8 cellular contexts compared by ENCODE assay signal in genomic region chr17:45372325-45372869, GRCh38. TPM values are rescaled to one million over a fixed set of nuclear protein-coding genes. Genes with fewer than 3 reads are reported as not detected.
DNase-seq lines count a peak whose midpoint lies in the region; ATAC-seq, FAIRE-seq and TF ChIP-seq lines count a peak whose summit lies in the region.

No MANE protein-coding gene starts in this region.

- H3K23me2 ChIP-seq in H1 (ENCODE audit: low read depth, low read length): no peaks in the 10 kb centered on the region

- no peak for ATAC-seq in naive B cell (ENCODE audit: low read depth in 2 of 2)
- no peak for ATAC-seq in HG03045 (IDR thresholded peaks at IDR 0.05; ENCODE audit: unreplicated experiment)

- H4K20me1 ChIP-seq in H1 (replicated peaks in 1 of 2; ENCODE audit: control insufficient read depth in 1 of 2, insufficient read depth in 2 of 2, low read length in 2 of 2): no peaks in the 10 kb centered on the region

- H4K5ac ChIP-seq in H1 (ENCODE audit: insufficient read length, low read depth, low read length): peak overlapping the region; percentile 61

- H3K36me3 ChIP-seq in A673 (ENCODE audit: insufficient read depth, low read length, poor library complexity, severe bottlenecking): no peaks in the 10 kb centered on the region
- no peaks in the 10 kb centered on the region for H3K36me3 ChIP-seq in H1 (ENCODE audit: control insufficient read depth in 2 of 4, insufficient read depth in 4 of 4, low read length in 3 of 4)

- H3K27me3 ChIP-seq in A673 (replicated peaks; ENCODE audit: insufficient read depth, low read depth, low read length, poor library complexity) (no peaks in the 10 kb centered on the region), H1 (replicated peaks in 1 of 4; ENCODE audit: control insufficient read depth in 3 of 4, extremely low read depth in 1 of 4, insufficient read depth in 3 of 4, low read length in 3 of 4) (no peaks in the 10 kb centered on the region)

- FAIRE-seq in H1 (lab: Jason Lieb, UNC): no peak

- no peaks in the 10 kb centered on the region for H3K79me1 ChIP-seq in H1 (ENCODE audit: low read depth, low read length)

- peak overlapping the region; percentile 42 to 56; a peak in 3 of 4 replicates for H3K4me2 ChIP-seq in H1 (ENCODE audit: insufficient read depth in 1 of 2, low read depth in 2 of 2, low read length in 2 of 2)

- peak overlapping the region; percentile 64 for H3K18ac ChIP-seq in H1 (ENCODE audit: extremely low read depth, low read length)

- no peaks in the 10 kb centered on the region for H3K9me3 ChIP-seq in A673 (ENCODE audit: low read depth, low read length, poor library complexity, severe bottlenecking)
- H3K9me3 ChIP-seq in H1 (ENCODE audit: insufficient read depth in 2 of 2, low read depth in 1 of 2, low read length in 1 of 2): no peaks in the 10 kb centered on the region

- no peak for TF ChIP-seq EP300 in H1 (IDR thresholded peaks at IDR 0.05; ENCODE audit: borderline replicate concordance in 1 of 2, low read depth in 2 of 2, low read length in 2 of 2)

- H2AK5ac ChIP-seq in H1 (ENCODE audit: low read depth, low read length): peak overlapping the region; percentile 67

- no peak overlapping the region for H3K4me3 ChIP-seq in A673 (ENCODE audit: low read depth, low read length, poor library complexity, severe bottlenecking)
- H3K4me3 ChIP-seq in H1 (ENCODE audit: extremely low read depth in 1 of 4, insufficient read depth in 2 of 4, low read depth in 3 of 4, low read length in 4 of 4): peak overlapping the region in 2 of 4 experiments; percentile 14 to 44; a peak in 4 of 8 replicates

- H3K14ac ChIP-seq in H1 (ENCODE audit: insufficient read length): no peak overlapping the region

- H3K79me2 ChIP-seq in H1 (ENCODE audit: control insufficient read depth in 1 of 2, insufficient read depth in 2 of 2, low read length in 2 of 2): no peaks in the 10 kb centered on the region

- no peak for TF ChIP-seq POLR2A in H1 (IDR thresholded peaks at IDR 0.05; ENCODE audit: control extremely low read depth in 1 of 2, low read depth in 2 of 2, low read length in 2 of 2)

- no peaks in the 10 kb centered on the region for H3K36me3 Mint-ChIP-seq in naive B cell

- intact Hi-C loops in A673 (cut with micrococcal nuclease; ENCODE audit: unreplicated experiment): loop anchor here (10.0 kb wide), 1 partner anchor 58 kb away; the partner anchor contains the start of gene MAP3K14

- peak overlapping the region in 5 of 8 donors; percentile 53 to 75 (median 71) for H3K4me3 Mint-ChIP-seq in naive B cell

- WGBS in H1 (ENCODE audit: extremely low coverage in 1 of 2, insufficient coverage in 1 of 2, insufficient read length in 1 of 2, insufficient replicate concordance in 2 of 2, low coverage in 1 of 2, low lambda C conversion rate in 2 of 2, missing lambda C conversion rate in 1 of 2), 2 experiments: 74% methylated on average over 8 of the region's 8 CpGs; no CpG with 5 or more reads in 1 of the 2 experiments

- H4K91ac ChIP-seq in H1 (replicated peaks; ENCODE audit: insufficient read length, low read length): peak overlapping the region; percentile 54

- POLR2A ChIA-PET in A673 (lab: Charles Lee; ENCODE audit: low non-redundant PET) (no interaction called here), H1 (lab: Charles Lee; ENCODE audit: partially characterized antibody) (interaction anchor here (0.7 to 4.5 kb wide), 15 partner anchors 8 to 224 kb away, joined by 3 to 15 read pairs (median 3); partner anchors contain the start of genes HEXIM1 and MAP3K14)

- CTCF ChIA-PET in A673 (lab: Charles Lee): no interaction called here
- CTCF ChIA-PET in H1 (lab: Charles Lee; ENCODE audit: partially characterized antibody): interaction anchor here (0.7 to 6.0 kb wide), 8 partner anchors 10 to 153 kb away, joined by 3 to 50 read pairs (median 4); no protein-coding TSS in a partner anchor

- peak overlapping the region; percentile 100 for H2BK20ac ChIP-seq in H1 (ENCODE audit: low read length)

- no peak for TF ChIP-seq RAD21 in H1 (IDR thresholded peaks at IDR 0.05 in 1 of 2, conservative IDR thresholded peaks at IDR 0.05 in 1 of 2; ENCODE audit: low read depth in 2 of 2, low read length in 2 of 2)

- no peak overlapping the region for H3K23ac ChIP-seq in H1 (ENCODE audit: insufficient read length)

- no peak overlapping the region for H2AFZ ChIP-seq in H1 (ENCODE audit: low read length)

- H3K9ac ChIP-seq in H1 (replicated peaks in 1 of 4; ENCODE audit: extremely low read depth in 1 of 4, low read depth in 3 of 4, low read length in 3 of 4): no peak overlapping the region; a peak in 2 of 7 replicates

- H2BK12ac ChIP-seq in H1 (ENCODE audit: low read depth, low read length): peak overlapping the region; percentile 99

- DNase-seq in A673 (ENCODE audit: low spot score): no peak
- DNase-seq in NCI-H460 (ENCODE audit: extremely low read depth, low read depth): peak; percentile 19
- DNase-seq in H1 (ENCODE audit: low read depth in 1 of 2, low spot score in 2 of 2): no peak
- no peak for DNase-seq in naive B cell
- no peak for DNase-seq in medulla oblongata (ENCODE audit: extremely low spot score)
- no peak for DNase-seq in SKM-1 treated with dmso at 0.1 percent for 144 hours (lab: John Stamatoyannopoulos, UW; ENCODE audit: unreplicated experiment)
- no peak for DNase-seq in nucleus accumbens (lab: John Stamatoyannopoulos, UW)

- peak overlapping the region; percentile 0 for H2BK120ac ChIP-seq in H1 (replicated peaks; ENCODE audit: low read depth, low read length)

- H3K4me1 ChIP-seq in A673 (ENCODE audit: insufficient read depth, low read length, poor library complexity, severe bottlenecking) (peaks cover 7% of the 10 kb centered on the region), H1 (replicated peaks in 1 of 4; ENCODE audit: control insufficient read depth in 3 of 4, insufficient read depth in 4 of 4, low read length in 3 of 4) (peaks cover 8 to 26% (median 16%) of the 10 kb centered on the region in 4 experiments)

- H3K27me3 Mint-ChIP-seq in naive B cell: peaks cover 6 to 27% (median 23%) of the 10 kb centered on the region in 3 donors

- TF ChIP-seq CTCF in A673 (conservative IDR thresholded peaks at IDR 0.05; ENCODE audit: low read depth, low read length) (no peak), H1 (IDR thresholded peaks at IDR 0.05; ENCODE audit: control extremely low read depth in 1 of 3, insufficient read depth in 1 of 3, low read depth in 1 of 3, low read length in 3 of 3) (no peak)

- H3K4me1 Mint-ChIP-seq in naive B cell: peaks cover 16 to 25% (median 23%) of the 10 kb centered on the region in 3 donors

- 0 out of 2 replicates have a peak overlapping the region, but pooled peaks have one; percentile 3 for H2BK15ac ChIP-seq in H1 (ENCODE audit: low read length)

- H2BK5ac ChIP-seq in H1 (ENCODE audit: low read depth, low read length): peak overlapping the region; percentile 93

- H3K27ac Mint-ChIP-seq in naive B cell: peak overlapping the region in 2 of 6 donors; percentile 63 to 69

- BruUV-seq in A673 (replicated peaks; lab: Mats Ljungman, UMichigan): no TSS peak

- no peak overlapping the region for H4K8ac ChIP-seq in H1 (ENCODE audit: extremely low read depth, insufficient read depth, low read length)

- H3K4ac ChIP-seq in H1 (replicated peaks; ENCODE audit: insufficient read length, low read depth, low read length): peak overlapping the region; percentile 3

- H3K9me3 Mint-ChIP-seq in naive B cell: no peaks in the 10 kb centered on the region

- H3K27ac ChIP-seq in A673 (ENCODE audit: low read depth, low read length, poor library complexity, severe bottlenecking) (peak overlapping the region; percentile 45), H1 (ENCODE audit: low read depth, low read length) (peak overlapping the region; percentile 79)

- no peak overlapping the region for H3K56ac ChIP-seq in H1 (replicated peaks; ENCODE audit: insufficient read length, low read depth, low read length)

TF ChIP-seq in H1, 55 proteins besides CTCF, POLR2A, EP300 and RAD21 (continues in another document):
- TF ChIP-seq SIX5 (IDR thresholded peaks at IDR 0.05; ENCODE audit: low read depth, low read length): no peak
- TF ChIP-seq PHF8 (conservative IDR thresholded peaks at IDR 0.05; ENCODE audit: low read depth, low read length): no peak
- TF ChIP-seq TCF12 (IDR thresholded peaks at IDR 0.05; ENCODE audit: low read depth, low read length): no peak
- no peak for TF ChIP-seq CBX5 (IDR thresholded peaks at IDR 0.05; ENCODE audit: low read depth, low read length)
- no peak for TF ChIP-seq HDAC6 (IDR thresholded peaks at IDR 0.05; ENCODE audit: low read depth, low read length)
- TF ChIP-seq NANOG (IDR thresholded peaks at IDR 0.05; ENCODE audit: insufficient read depth, low read depth, low read length, poor library complexity, severe bottlenecking): no peak
- TF ChIP-seq CTBP2 (IDR thresholded peaks at IDR 0.05; ENCODE audit: borderline replicate concordance, insufficient read depth, insufficient read length, low read length): no peak
- no peak for TF ChIP-seq HDAC2 (IDR thresholded peaks at IDR 0.05; ENCODE audit: borderline replicate concordance in 1 of 2, low read depth in 2 of 2, low read length in 2 of 2)
- no peak for TF ChIP-seq CBX8 (IDR thresholded peaks at IDR 0.05; ENCODE audit: borderline replicate concordance, low read depth, low read length)

RNA-seq across cellular contexts. Expression of gene MAP3K14, which starts 55.6 kb away (rescaled TPM):
- total RNA-seq in A673 (2021): 3.0 and 5.5 TPM in 2 replicates
- 3.6 and 4.3 TPM in 2 replicates for total RNA-seq in NCI-H460 (2014; rRNA removed; shearing (Covaris generic))
- polyA plus RNA-seq in NCI-H460 (2014; cell fraction: nucleus; rRNA removed): 22.3 and 29.0 TPM in 2 replicates
- 6.1 and 6.7 TPM in 2 replicates for total RNA-seq in H1 (2021; fragmentation: NEBNext Ultra II Directional; extraction: Animal tissue kit (Norgen Biotek cat#: 25700))
- polyA plus RNA-seq in H1 (2011; rRNA removed) (5.2 and 6.4 TPM in 2 replicates), naive B cell (ENCODE audit: low read depth in 6 of 6) (10 to 100 TPM; 13.3 to 38.9 (median 19.1) TPM)
- polyA plus RNA-seq in H1 (2011; cell fraction: cytosol; rRNA removed): 4.3 TPM
- 9.5 TPM for polyA plus RNA-seq in H1 (2011; cell fraction: nucleus; rRNA removed)
- polyA plus RNA-seq in H1 (2012, experiment 1 of 2): 5.2 to 7.2 TPM (median 7.0 TPM) in 4 replicates
- 6.0 TPM for polyA plus RNA-seq in H1 (2012, experiment 2 of 2)
- polyA plus RNA-seq in H1 (2013, experiment 1 of 2): 3.5 TPM
- polyA plus RNA-seq in H1 (2013, experiment 2 of 2): 3.3 TPM
- polyA minus RNA-seq in H1 (2011; rRNA and poly(A)+ RNA removed): 3.9 and 4.4 TPM in 2 replicates
- polyA minus RNA-seq in H1 (2011; cell fraction: cytosol; rRNA and poly(A)+ RNA removed): 3.0 TPM
- polyA minus RNA-seq in H1 (2011; cell fraction: nucleus; rRNA and poly(A)+ RNA removed): 5.4 TPM
